In the genomic region with DNA sequence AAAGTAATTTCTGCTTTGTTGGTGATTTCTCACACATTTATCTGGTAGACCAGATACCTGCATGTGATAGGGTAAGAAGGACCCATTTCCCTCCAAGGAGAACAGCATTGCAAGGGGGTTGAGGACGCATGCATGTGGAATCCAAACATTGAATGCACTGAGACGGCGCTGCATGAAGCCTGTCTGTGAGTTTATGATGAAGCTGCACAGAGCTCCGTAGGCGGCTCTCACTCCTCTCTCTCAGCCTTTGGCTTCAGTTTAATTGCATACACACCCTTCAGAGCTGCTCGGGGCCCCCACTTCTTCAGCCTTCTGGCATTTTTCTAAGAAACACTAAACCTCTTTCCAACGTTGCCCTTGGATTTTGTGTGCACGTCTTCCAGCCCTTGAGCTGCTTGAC, we compare ENCODE assay signal across 13 cellular contexts.
"Had no signal": no experiment of that assay in that cellular context is flagged by ENCODE, and none has a peak within 500 bp of the region (broad histone marks: within the 10 kb centered on the region; RNA-seq: fewer than 3 reads in every experiment).

No MANE protein-coding gene starts in this region.

- H3K27me3 ChIP-seq: transverse colon had no signal

- H3K27ac Mint-ChIP-seq: activated CD8-positive, alpha-beta T cell treated with anti-CD3 and anti-CD28 coated beads for 36 hours; T-helper 1 cell treated with Interleukin-12 subunit alpha and Interleukin-12 subunit beta and Interleukin-4 antibody, amounts not matched to agents 30 μg/mL and 1 μg/mL, for 36 hours had no signal

- H3K4me1 ChIP-seq: transverse colon had no signal

- H3K36me3 ChIP-seq: transverse colon had no signal

- H3K27me3 Mint-ChIP-seq: activated CD8-positive, alpha-beta T cell treated with anti-CD3 and anti-CD28 coated beads for 36 hours; effector memory CD8-positive, alpha-beta T cell had no signal

- ATAC-seq: activated CD8-positive, alpha-beta T cell treated with anti-CD3 and anti-CD28 coated beads for 36 hours; effector memory CD8-positive, alpha-beta T cell had no signal

- DNase-seq: activated CD4-positive, alpha-beta T cell treated with anti-CD3 and anti-CD28 coated beads for 4 hours; activated CD8-positive, alpha-beta T cell treated with anti-CD3 and anti-CD28 coated beads for 36 hours; activated naive CD4-positive, alpha-beta T cell treated with Interleukin-2 at 50 U/mL for 16 hours; anterior cingulate cortex; dermis blood vessel endothelial cell; effector memory CD8-positive, alpha-beta T cell; hippocampal formation; stimulated activated CD4-positive, alpha-beta T cell treated with anti-CD3 and anti-CD28 coated beads, Interleukin-4, amount 100 ng/mL, for 1 hour; stimulated activated naive CD4-positive, alpha-beta T cell treated with Interleukin-2 at 50 U/mL for 16 hours; substantia nigra; transverse colon had no signal

- H3K4me3 Mint-ChIP-seq: T-helper 1 cell treated with Interleukin-12 subunit alpha and Interleukin-12 subunit beta and Interleukin-4 antibody, amounts not matched to agents 30 μg/mL and 1 μg/mL, for 36 hours had no signal

- H3K9me3 ChIP-seq: transverse colon had no signal

- H3K27ac ChIP-seq: epithelial cell of prostate had no signal
